Comparison of ENCODE assay signal across 8 cellular contexts in the genomic region with DNA sequence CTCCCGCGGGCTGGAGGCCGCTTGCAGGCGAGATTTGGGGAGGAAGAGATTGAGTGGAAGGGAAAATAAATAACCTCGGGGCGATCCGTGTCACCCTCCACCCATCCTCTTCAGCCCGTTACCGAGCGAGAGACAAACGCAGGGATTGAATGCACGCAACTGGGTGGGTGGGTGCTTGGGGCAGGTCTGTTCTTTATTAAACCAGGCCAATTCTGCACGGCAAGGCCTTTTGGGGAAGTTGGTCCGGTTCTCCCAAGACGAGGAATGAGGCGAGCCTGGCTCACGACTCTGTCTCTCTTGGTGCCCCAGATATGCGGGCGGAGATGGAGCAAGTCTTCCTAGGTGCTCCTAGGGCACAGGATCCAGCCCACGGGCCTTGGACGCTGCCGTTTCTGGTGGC. TPM values are rescaled to one million over a fixed set of nuclear protein-coding genes. Genes with fewer than 3 reads are reported as not detected.
DNase-seq lines count a peak whose midpoint lies in the region; ATAC-seq, FAIRE-seq and TF ChIP-seq lines count a peak whose summit lies in the region.

No MANE protein-coding gene starts in this region.

- no peak overlapping the region for H4K8ac ChIP-seq in mesendoderm (ENCODE audit: low read depth, low read length)

- POLR2A ChIA-PET in A549 (lab: Yijun Ruan, JAX): no interaction called here

- H3K36me3 Mint-ChIP-seq in activated T-helper 2 cell treated with anti-CD3 and anti-CD28 coated beads, Interferon-gamma antibody, Interleukin-2, Interleukin-4, amounts not matched to agents 10 μg/mL and 5 μg/mL and 100 μg/mL, durations not matched to agents 14 hours and 24 hours and 36 hours (ENCODE audit: low read depth): no peaks in the 10 kb centered on the region

- no peak for TF ChIP-seq POLR2A in A549 (IDR thresholded peaks at IDR 0.05; ENCODE audit: low read length)

- H3K4me3 ChIP-seq in A549: peak overlapping the region; percentile 74
- no peak overlapping the region for H3K4me3 ChIP-seq in mesendoderm (ENCODE audit: low read length)

- ATAC-seq in A549: peak; percentile 9 to 48; a peak in 3 of 6 replicates
- peak; percentile 23 for ATAC-seq in GM19438 (IDR thresholded peaks at IDR 0.05; ENCODE audit: low read depth, unreplicated experiment)
- no peak for ATAC-seq in left lobe of liver

- peak overlapping the region; percentile 61 for H3K27ac Mint-ChIP-seq in activated T-helper 2 cell treated with anti-CD3 and anti-CD28 coated beads, Interferon-gamma antibody, Interleukin-2, Interleukin-4, amounts not matched to agents 10 μg/mL and 5 μg/mL and 100 μg/mL, durations not matched to agents 14 hours and 24 hours and 36 hours

- H3K23ac ChIP-seq in mesendoderm (ENCODE audit: low read length): no peak overlapping the region

- H3K27me3 ChIP-seq in mesendoderm (ENCODE audit: insufficient read depth, low read length, poor library complexity): peaks cover 87% of the 10 kb centered on the region

- H3K79me1 ChIP-seq in mesendoderm (ENCODE audit: low read length): no peaks in the 10 kb centered on the region

- TF ChIP-seq EP300 in A549 (IDR thresholded peaks at IDR 0.05): no peak

- H3K9ac ChIP-seq in mesendoderm (ENCODE audit: low read length): no peak overlapping the region

- no peaks in the 10 kb centered on the region for H3K9me3 Mint-ChIP-seq in activated T-helper 2 cell treated with anti-CD3 and anti-CD28 coated beads, Interferon-gamma antibody, Interleukin-2, Interleukin-4, amounts not matched to agents 10 μg/mL and 5 μg/mL and 100 μg/mL, durations not matched to agents 14 hours and 24 hours and 36 hours

- DNase-seq in A549 (ENCODE audit: low read depth in 1 of 2, low spot score in 1 of 2) (peak; percentile 62 to 79), mesendoderm (no peak), putamen (ENCODE audit: low spot score) (no peak), left lobe of liver (ENCODE audit: low spot score) (no peak), D721Med (ENCODE audit: insufficient read length, low spot score) (no peak), NCI-H2227 (lab: John Stamatoyannopoulos, UW; ENCODE audit: unreplicated experiment) (no peak)
- DNase-seq in activated T-helper 2 cell treated with anti-CD3 and anti-CD28 coated beads, Interferon-gamma antibody, Interleukin-2, Interleukin-4, amounts not matched to agents 10 μg/mL and 5 μg/mL and 100 μg/mL, durations not matched to agents 14 hours and 24 hours and 36 hours (ENCODE audit: low spot score): no peak

- peaks cover 29% of the 10 kb centered on the region for H3K4me1 Mint-ChIP-seq in activated T-helper 2 cell treated with anti-CD3 and anti-CD28 coated beads, Interferon-gamma antibody, Interleukin-2, Interleukin-4, amounts not matched to agents 10 μg/mL and 5 μg/mL and 100 μg/mL, durations not matched to agents 14 hours and 24 hours and 36 hours (ENCODE audit: low read depth)

- no peaks in the 10 kb centered on the region for H3K36me3 ChIP-seq in mesendoderm (ENCODE audit: control insufficient read depth, insufficient read depth, low read length)

- TF ChIP-seq CTCF in A549 (IDR thresholded peaks at IDR 0.05) (no peak), D721Med (IDR thresholded peaks at IDR 0.05; ENCODE audit: insufficient read depth, missing control alignments) (no peak)

- H2AK5ac ChIP-seq in mesendoderm (ENCODE audit: low read length): no peak overlapping the region

- H3K4me3 Mint-ChIP-seq in activated T-helper 2 cell treated with anti-CD3 and anti-CD28 coated beads, Interferon-gamma antibody, Interleukin-2, Interleukin-4, amounts not matched to agents 10 μg/mL and 5 μg/mL and 100 μg/mL, durations not matched to agents 14 hours and 24 hours and 36 hours (ENCODE audit: low read depth): peak overlapping the region; percentile 84

- H4K5ac ChIP-seq in mesendoderm (ENCODE audit: low read length): no peak overlapping the region

- no peak overlapping the region for H2BK5ac ChIP-seq in mesendoderm (ENCODE audit: low read length)

- H3K4me1 ChIP-seq in A549 (peaks cover 13% of the 10 kb centered on the region), mesendoderm (ENCODE audit: control insufficient read depth, low read depth, low read length) (no peaks in the 10 kb centered on the region)

- no peak overlapping the region for H3K4ac ChIP-seq in mesendoderm (ENCODE audit: low read depth, low read length)

- H2BK120ac ChIP-seq in mesendoderm (ENCODE audit: low read depth, low read length): no peak overlapping the region

- no peaks in the 10 kb centered on the region for H3K9me3 ChIP-seq in A549

- H3K27ac ChIP-seq in A549 (peak overlapping the region; percentile 93 to 99), mesendoderm (ENCODE audit: low read depth, low read length) (no peak overlapping the region)

- CTCF ChIA-PET in A549 (lab: Yijun Ruan, JAX): no interaction called here

- under 1% methylated on average over 22 of the region's 22 CpGs for WGBS in A549 (ENCODE audit: missing lambda C conversion rate)
- no CpG with 5 or more reads among the region's 22 CpGs for WGBS in mesendoderm (ENCODE audit: extremely low coverage, insufficient coverage, low lambda C conversion rate)

- no peak overlapping the region for H2BK15ac ChIP-seq in mesendoderm (replicated peaks; ENCODE audit: low read depth)

- no peak for TF ChIP-seq RAD21 in A549 (conservative IDR thresholded peaks at IDR 0.05 in 1 of 2, IDR thresholded peaks at IDR 0.05 in 1 of 2)

- no peaks in the 10 kb centered on the region for H3K79me2 ChIP-seq in mesendoderm (ENCODE audit: control insufficient read depth, insufficient read depth, low read length)

- intact Hi-C loops in activated T-helper 2 cell treated with anti-CD3 and anti-CD28 coated beads, Interferon-gamma antibody, Interleukin-2, Interleukin-4, amounts not matched to agents 10 μg/mL and 5 μg/mL and 100 μg/mL, durations not matched to agents 14 hours and 24 hours and 36 hours (cut with micrococcal nuclease): loop anchor here (5.0 to 10.0 kb wide), 3 partner anchors 36 to 1354 kb away; partner anchors contain the start of genes DLX4 and IGF2BP1

- no peak overlapping the region for H3K56ac ChIP-seq in mesendoderm (ENCODE audit: low read length)

- H3K27me3 Mint-ChIP-seq in activated T-helper 2 cell treated with anti-CD3 and anti-CD28 coated beads, Interferon-gamma antibody, Interleukin-2, Interleukin-4, amounts not matched to agents 10 μg/mL and 5 μg/mL and 100 μg/mL, durations not matched to agents 14 hours and 24 hours and 36 hours (ENCODE audit: low read depth): peaks cover 81% of the 10 kb centered on the region

- no peak overlapping the region for H3K18ac ChIP-seq in mesendoderm (ENCODE audit: low read length)

- peak overlapping the region; percentile 98 for H3K4me2 ChIP-seq in A549
- peak overlapping the region; percentile 52 for H3K4me2 ChIP-seq in mesendoderm (ENCODE audit: low read length)

- FAIRE-seq in A549 (lab: Jason Lieb, UNC) (no peak), D721Med (lab: Jason Lieb, UNC) (no peak)

RNA-seq across cellular contexts. Expression of gene HOXB7, which starts 0.4 kb away (rescaled TPM):
- polyA plus RNA-seq in A549 (2011; rRNA removed) (15.4 and 22.3 TPM in 2 replicates), A549 (2017; fragmentation: RNase III; extraction: RNeasy Plus Mini Kit Qiagen cat#74134 plus additional on column Dnase treatment) (27.4 to 32.3 TPM (median 27.4 TPM) in 3 replicates)
- polyA plus RNA-seq in A549 (2012; cell fraction: cytosol; rRNA removed): 16.9 TPM in 2 replicates
- 9.0 and 12.5 TPM in 2 replicates for polyA plus RNA-seq in A549 (2012; cell fraction: nucleus; rRNA removed)
- polyA minus RNA-seq in A549 (2011; rRNA and poly(A)+ RNA removed): 6.5 and 6.6 TPM in 2 replicates
- total RNA-seq in activated T-helper 2 cell treated with anti-CD3 and anti-CD28 coated beads, Interferon-gamma antibody, Interleukin-2, Interleukin-4, amounts not matched to agents 10 μg/mL and 5 μg/mL and 100 μg/mL, durations not matched to agents 14 hours and 24 hours and 36 hours: 0.39 and 0.64 TPM in 2 replicates
- not detected for polyA plus RNA-seq in mesendoderm (2013, experiment 1 of 2)
- polyA plus RNA-seq in mesendoderm (2013, experiment 2 of 2): 0.04 TPM
- total RNA-seq in left lobe of liver: 0.50 TPM

RNA-seq across cellular contexts. Expression of gene HOXB8, which starts 3.9 kb away (rescaled TPM):
- polyA plus RNA-seq in A549 (2011; rRNA removed) (8.9 and 11.1 TPM in 2 replicates), A549 (2017; fragmentation: RNase III; extraction: RNeasy Plus Mini Kit Qiagen cat#74134 plus additional on column Dnase treatment) (4.6 to 5.8 TPM (median 4.7 TPM) in 3 replicates)
- polyA plus RNA-seq in A549 (2012; cell fraction: cytosol; rRNA removed): 12.3 and 15.2 TPM in 2 replicates
- polyA plus RNA-seq in A549 (2012; cell fraction: nucleus; rRNA removed): 12.8 and 13.1 TPM in 2 replicates
- 4.1 and 5.1 TPM in 2 replicates for polyA minus RNA-seq in A549 (2011; rRNA and poly(A)+ RNA removed)
- not detected in 2 replicates for total RNA-seq in activated T-helper 2 cell treated with anti-CD3 and anti-CD28 coated beads, Interferon-gamma antibody, Interleukin-2, Interleukin-4, amounts not matched to agents 10 μg/mL and 5 μg/mL and 100 μg/mL, durations not matched to agents 14 hours and 24 hours and 36 hours
- polyA plus RNA-seq in mesendoderm (2013, experiment 1 of 2): not detected
- not detected for polyA plus RNA-seq in mesendoderm (2013, experiment 2 of 2)
- total RNA-seq in left lobe of liver: 0.15 TPM

RNA-seq across cellular contexts. Expression of gene HOXB6, which starts 6.4 kb away (rescaled TPM):
- polyA plus RNA-seq in A549 (2011; rRNA removed) (9.4 and 10.2 TPM in 2 replicates), A549 (2017; fragmentation: RNase III; extraction: RNeasy Plus Mini Kit Qiagen cat#74134 plus additional on column Dnase treatment) (12.3 to 14.9 TPM (median 14.7 TPM) in 3 replicates)
- 8.7 and 9.0 TPM in 2 replicates for polyA plus RNA-seq in A549 (2012; cell fraction: cytosol; rRNA removed)
- 48.0 and 49.7 TPM in 2 replicates for polyA plus RNA-seq in A549 (2012; cell fraction: nucleus; rRNA removed)
- 4.4 and 4.9 TPM in 2 replicates for polyA minus RNA-seq in A549 (2011; rRNA and poly(A)+ RNA removed)
- 0.52 and 0.62 TPM in 2 replicates for total RNA-seq in activated T-helper 2 cell treated with anti-CD3 and anti-CD28 coated beads, Interferon-gamma antibody, Interleukin-2, Interleukin-4, amounts not matched to agents 10 μg/mL and 5 μg/mL and 100 μg/mL, durations not matched to agents 14 hours and 24 hours and 36 hours
- not detected for polyA plus RNA-seq in mesendoderm (2013, experiment 1 of 2)
- polyA plus RNA-seq in mesendoderm (2013, experiment 2 of 2): not detected
- total RNA-seq in left lobe of liver: 0.83 TPM

RNA-seq across cellular contexts. Expression of gene HOXB9, which starts 14.9 kb away (rescaled TPM):
- 22.0 and 24.6 TPM in 2 replicates for polyA plus RNA-seq in A549 (2011; rRNA removed)
- polyA plus RNA-seq in A549 (2012; cell fraction: cytosol; rRNA removed): 10.3 and 12.9 TPM in 2 replicates
- 11.1 and 12.9 TPM in 2 replicates for polyA plus RNA-seq in A549 (2012; cell fraction: nucleus; rRNA removed)
- polyA plus RNA-seq in A549 (2017; fragmentation: RNase III; extraction: RNeasy Plus Mini Kit Qiagen cat#74134 plus additional on column Dnase treatment): 5.6 to 7.3 TPM (median 6.2 TPM) in 3 replicates
- polyA minus RNA-seq in A549 (2011; rRNA and poly(A)+ RNA removed): 10.4 and 12.1 TPM in 2 replicates
- 0.16 TPM in 2 replicates for total RNA-seq in activated T-helper 2 cell treated with anti-CD3 and anti-CD28 coated beads, Interferon-gamma antibody, Interleukin-2, Interleukin-4, amounts not matched to agents 10 μg/mL and 5 μg/mL and 100 μg/mL, durations not matched to agents 14 hours and 24 hours and 36 hours
- polyA plus RNA-seq in mesendoderm (2013, experiment 1 of 2): 0.17 TPM
- 0.10 TPM for polyA plus RNA-seq in mesendoderm (2013, experiment 2 of 2)
- total RNA-seq in left lobe of liver: 0.13 TPM

RNA-seq across cellular contexts. Expression of gene HOXB5, which starts 17.6 kb away (rescaled TPM):
- 2.5 and 2.7 TPM in 2 replicates for polyA plus RNA-seq in A549 (2011; rRNA removed)
- 1.9 and 2.5 TPM in 2 replicates for polyA plus RNA-seq in A549 (2012; cell fraction: cytosol; rRNA removed)
- 21.9 and 24.5 TPM in 2 replicates for polyA plus RNA-seq in A549 (2012; cell fraction: nucleus; rRNA removed)
- polyA plus RNA-seq in A549 (2017; fragmentation: RNase III; extraction: RNeasy Plus Mini Kit Qiagen cat#74134 plus additional on column Dnase treatment): 2.1 to 3.0 TPM (median 2.4 TPM) in 3 replicates
- polyA minus RNA-seq in A549 (2011; rRNA and poly(A)+ RNA removed): 0.39 and 0.74 TPM in 2 replicates
- total RNA-seq in activated T-helper 2 cell treated with anti-CD3 and anti-CD28 coated beads, Interferon-gamma antibody, Interleukin-2, Interleukin-4, amounts not matched to agents 10 μg/mL and 5 μg/mL and 100 μg/mL, durations not matched to agents 14 hours and 24 hours and 36 hours: not detected in 2 replicates
- polyA plus RNA-seq in mesendoderm (2013, experiment 1 of 2): not detected
- polyA plus RNA-seq in mesendoderm (2013, experiment 2 of 2): not detected
- total RNA-seq in left lobe of liver: 0.55 TPM

Comparison
In these comparisons a context has a peak if more than half of its experiments do, and no peak if none do; other contexts are left out.
1. DNase-seq: peak in A549 (2 of 2); none in activated T-helper 2 cell treated with anti-CD3 and anti-CD28 coated beads, Interferon-gamma antibody, Interleukin-2, Interleukin-4, amounts not matched to agents 10 μg/mL and 5 μg/mL and 100 μg/mL, durations not matched to agents 14 hours and 24 hours and 36 hours (single experiment), mesendoderm (single experiment), putamen (single experiment), left lobe of liver (single experiment), D721Med (single experiment) and NCI-H2227 (single experiment).